Comparison of ENCODE assay signal across 1 cellular context in genomic region chr14:71320107-71320733, GRCh38.
TF ChIP-seq lines count a peak whose summit lies in the region.

Gene SIPA1L1 (plus strand): TSS chr14:71320476.

TF ChIP-seq in HepG2, 621 proteins besides CTCF, POLR2A, EP300 and RAD21 (continued from another document and continues in another):
- TF ChIP-seq ZBTB14 (CRISPR knock-in tag; IDR thresholded peaks at IDR 0.05) (0 out of 2 replicates have a peak, but pooled peaks have one; percentile 32), YY1 (IDR thresholded peaks at IDR 0.05; ENCODE audit: insufficient read depth, insufficient replicate concordance, low read depth, low read length) (peak; percentile 26), TAF15 (IDR thresholded peaks at IDR 0.05; ENCODE audit: low read depth, low read length, poor library complexity, severe bottlenecking) (peak; percentile 11), IRX3 (CRISPR knock-in tag; IDR thresholded peaks at IDR 0.05; ENCODE audit: borderline replicate concordance, low read depth) (no peak), PATZ1 (CRISPR knock-in tag; IDR thresholded peaks at IDR 0.05) (peak; percentile 94), ZFY (CRISPR knock-in tag; IDR thresholded peaks at IDR 0.05) (peak; percentile 69), PRDM4 (CRISPR knock-in tag; IDR thresholded peaks at IDR 0.05; ENCODE audit: borderline replicate concordance) (no peak), GLI4 (CRISPR knock-in tag; IDR thresholded peaks at IDR 0.05; ENCODE audit: borderline replicate concordance) (0 out of 2 replicates have a peak, but pooled peaks have one; percentile 32), FOSL2 (CRISPR knock-in tag; IDR thresholded peaks at IDR 0.05) (peak; percentile 58), TBX2 (CRISPR knock-in tag; IDR thresholded peaks at IDR 0.05; ENCODE audit: borderline replicate concordance) (no peak), ZNF549 (CRISPR knock-in tag; IDR thresholded peaks at IDR 0.05) (no peak), ZNF275 (CRISPR knock-in tag; IDR thresholded peaks at IDR 0.05; ENCODE audit: borderline replicate concordance) (0 out of 2 replicates have a peak, but pooled peaks have one; percentile 52), ZNF207 (IDR thresholded peaks at IDR 0.05; ENCODE audit: borderline replicate concordance) (no peak), TAF1 (CRISPR knock-in tag; IDR thresholded peaks at IDR 0.05) (peak; percentile 85; the same call in 1 of the 2 replicates), IKZF1 (IDR thresholded peaks at IDR 0.05) (no peak), MIXL1 (CRISPR knock-in tag; IDR thresholded peaks at IDR 0.05) (no peak), EHMT2 (IDR thresholded peaks at IDR 0.05; ENCODE audit: borderline replicate concordance, low read depth, low read length) (no peak), GATAD1 (CRISPR knock-in tag; IDR thresholded peaks at IDR 0.05) (peak; percentile 58; the same call in 1 of the 2 replicates), ZNF660 (CRISPR knock-in tag; IDR thresholded peaks at IDR 0.05; ENCODE audit: borderline replicate concordance, low read depth) (no peak), KDM2A (CRISPR knock-in tag; IDR thresholded peaks at IDR 0.05; ENCODE audit: borderline replicate concordance, low read depth) (peak; percentile 84; the same call in 1 of the 2 replicates), SP5 (CRISPR knock-in tag; IDR thresholded peaks at IDR 0.05; ENCODE audit: borderline replicate concordance, low read depth) (peak; percentile 65), TFE3 (CRISPR knock-in tag; IDR thresholded peaks at IDR 0.05) (no peak), ZNF335 (CRISPR knock-in tag; IDR thresholded peaks at IDR 0.05) (no peak), NBN (conservative IDR thresholded peaks at IDR 0.05) (no peak), TFDP1 (CRISPR knock-in tag; IDR thresholded peaks at IDR 0.05; ENCODE audit: borderline replicate concordance) (peak; percentile 53; the same call in 1 of the 2 replicates), RFX1 (IDR thresholded peaks at IDR 0.05) (peak; percentile 94), TFDP2 (CRISPR knock-in tag; IDR thresholded peaks at IDR 0.05) (peak; percentile 67), STAT6 (CRISPR knock-in tag; IDR thresholded peaks at IDR 0.05; ENCODE audit: borderline replicate concordance) (no peak), RNF219 (CRISPR knock-in tag; IDR thresholded peaks at IDR 0.05) (no peak), DMAP1 (CRISPR knock-in tag; IDR thresholded peaks at IDR 0.05) (peak; percentile 51; the same call in 1 of the 2 replicates), TOPORS (CRISPR knock-in tag; IDR thresholded peaks at IDR 0.05) (no peak), ZMYM4 (CRISPR knock-in tag; IDR thresholded peaks at IDR 0.05) (peak; percentile 88), SPEN (CRISPR knock-in tag; IDR thresholded peaks at IDR 0.05; ENCODE audit: low read depth) (peak; percentile 36; the same call in 1 of the 2 replicates), ZNF331 (CRISPR knock-in tag; IDR thresholded peaks at IDR 0.05) (peak; percentile 47; the same call in 1 of the 2 replicates), TGIF2 (CRISPR knock-in tag; IDR thresholded peaks at IDR 0.05) (peak; percentile 50; the same call in 1 of the 2 replicates), ZXDC (CRISPR knock-in tag; IDR thresholded peaks at IDR 0.05) (no peak), ZNF746 (CRISPR knock-in tag; IDR thresholded peaks at IDR 0.05) (peak; percentile 88), ZNF12 (CRISPR knock-in tag; IDR thresholded peaks at IDR 0.05) (0 out of 2 replicates have a peak, but pooled peaks have one; percentile 17), ZBTB43 (CRISPR knock-in tag; conservative IDR thresholded peaks at IDR 0.05) (0 out of 2 replicates have a peak, but pooled peaks have one; percentile 22)
